Comparison of ENCODE assay signal across 21 cellular contexts in the genomic region with DNA sequence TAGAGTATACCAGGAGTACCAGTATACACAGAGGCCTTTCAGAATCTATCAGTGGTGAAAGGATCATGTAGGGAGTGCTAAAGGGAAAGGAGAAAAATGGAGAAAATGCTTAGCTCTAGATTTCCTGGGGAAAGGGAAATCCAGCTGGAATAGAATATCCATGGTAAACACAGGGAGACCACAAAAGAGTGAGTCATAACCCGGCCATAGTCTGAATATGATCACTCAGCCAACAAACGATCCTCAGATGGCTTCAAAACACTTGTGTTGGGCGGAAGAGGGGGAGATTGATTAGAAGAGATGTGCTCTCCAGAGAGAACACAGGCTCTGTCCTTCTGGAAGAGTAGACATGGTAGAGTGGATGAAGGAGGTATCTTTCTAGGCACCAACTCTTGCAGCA.
DNase-seq lines count a peak whose midpoint lies in the region; ATAC-seq and TF ChIP-seq lines count a peak whose summit lies in the region.
"Had no signal": no experiment of that assay in that cellular context is flagged by ENCODE, and none has a peak within 500 bp of the region (broad histone marks: within the 10 kb centered on the region; RNA-seq: fewer than 3 reads in every experiment).

No MANE protein-coding gene starts in this region.

- H3K9me3 ChIP-seq in osteoblast (ENCODE audit: low read depth, low read length) (no peaks in the 10 kb centered on the region), aorta (ENCODE audit: control insufficient read depth, low read length) (no peaks in the 10 kb centered on the region)
- H3K9me3 ChIP-seq: gastrocnemius medialis, SJSA1 had no signal

- H3K36me3 ChIP-seq in osteoblast (ENCODE audit: insufficient read depth, low read length) (no peaks in the 10 kb centered on the region), aorta (ENCODE audit: control insufficient read depth in 1 of 2, insufficient read depth in 2 of 2, low read length in 1 of 2) (no peaks in the 10 kb centered on the region)
- H3K36me3 ChIP-seq: gastrocnemius medialis, SJSA1, upper lobe of left lung had no signal

- H3K27me3 ChIP-seq in osteoblast (ENCODE audit: insufficient read depth, low read length) (no peaks in the 10 kb centered on the region), aorta (ENCODE audit: control insufficient read depth in 1 of 2, insufficient read depth in 2 of 2, low read length in 1 of 2) (no peaks in the 10 kb centered on the region)
- H3K27me3 ChIP-seq: gastrocnemius medialis, SJSA1, upper lobe of left lung had no signal

- no peak overlapping the region for H3K27ac ChIP-seq in osteoblast (ENCODE audit: low read depth, low read length)
- H3K27ac ChIP-seq in aorta (ENCODE audit: low read depth in 1 of 2, low read length in 2 of 2), result no peak overlapping the region
- no peak overlapping the region for H3K27ac ChIP-seq in substantia nigra (ENCODE audit: low read depth, low read length, poor library complexity, severe bottlenecking)
- H3K27ac ChIP-seq: C4-2B, gastrocnemius medialis, SJSA1, upper lobe of left lung had no signal

- H3K4me1 ChIP-seq in osteoblast (ENCODE audit: insufficient read depth, low read length) (no peaks in the 10 kb centered on the region), aorta (ENCODE audit: control insufficient read depth in 1 of 2, insufficient read depth in 2 of 2, low read length in 2 of 2) (no peaks in the 10 kb centered on the region)
- H3K4me1 ChIP-seq: gastrocnemius medialis, upper lobe of left lung had no signal

- ATAC-seq in aorta (ENCODE audit: low FRiP score), result no peak
- ATAC-seq in natural killer cell treated with Interleukin-12 subunit alpha and Interleukin-12 subunit beta and Interleukin-15 and Interleukin-18, amount 100 ng/mL, for 72 hours, result no peak
- no peak for ATAC-seq in HG02623 (IDR thresholded peaks at IDR 0.05; ENCODE audit: unreplicated experiment)
- ATAC-seq: activated CD8-positive, alpha-beta memory T cell treated with anti-CD3 and anti-CD28 coated beads, Interleukin-2, amount 10 ng/mL, durations not matched to agents 7 days and 5 days; gastrocnemius medialis; stimulated activated naive B cell treated with anti-CD40 and anti-IgM and Interleukin-4, amounts not matched to agents 10 μg/mL and 1 μg/mL and 100 μg/mL, for 72 hours had no signal

- no peak overlapping the region for H3K27ac Mint-ChIP-seq in natural killer cell treated with Interleukin-12 subunit alpha and Interleukin-12 subunit beta and Interleukin-15 and Interleukin-18, amount 100 ng/mL, for 72 hours
- H3K27ac Mint-ChIP-seq: activated CD8-positive, alpha-beta memory T cell treated with anti-CD3 and anti-CD28 coated beads, Interleukin-2, amount 10 ng/mL, durations not matched to agents 7 days and 5 days; stimulated activated naive B cell treated with anti-CD40 and anti-IgM and Interleukin-4, amounts not matched to agents 10 μg/mL and 1 μg/mL and 100 μg/mL, for 72 hours had no signal

- no peaks in the 10 kb centered on the region for H3K36me3 Mint-ChIP-seq in natural killer cell treated with Interleukin-12 subunit alpha and Interleukin-12 subunit beta and Interleukin-15 and Interleukin-18, amount 100 ng/mL, for 72 hours
- H3K36me3 Mint-ChIP-seq: activated CD8-positive, alpha-beta memory T cell treated with anti-CD3 and anti-CD28 coated beads, Interleukin-2, amount 10 ng/mL, durations not matched to agents 7 days and 5 days; stimulated activated naive B cell treated with anti-CD40 and anti-IgM and Interleukin-4, amounts not matched to agents 10 μg/mL and 1 μg/mL and 100 μg/mL, for 72 hours had no signal

- no peak overlapping the region for H3K4me2 ChIP-seq in osteoblast (ENCODE audit: insufficient read depth, low read length)

- no peak overlapping the region for H2AFZ ChIP-seq in osteoblast (ENCODE audit: low read length)

- H3K4me3 Mint-ChIP-seq in natural killer cell treated with Interleukin-12 subunit alpha and Interleukin-12 subunit beta and Interleukin-15 and Interleukin-18, amount 100 ng/mL, for 72 hours, result no peak overlapping the region
- H3K4me3 Mint-ChIP-seq: activated CD8-positive, alpha-beta memory T cell treated with anti-CD3 and anti-CD28 coated beads, Interleukin-2, amount 10 ng/mL, durations not matched to agents 7 days and 5 days; stimulated activated naive B cell treated with anti-CD40 and anti-IgM and Interleukin-4, amounts not matched to agents 10 μg/mL and 1 μg/mL and 100 μg/mL, for 72 hours had no signal

- no peaks in the 10 kb centered on the region for H4K20me1 ChIP-seq in osteoblast (ENCODE audit: insufficient read depth, low read length)

- TF ChIP-seq CTCF in astrocyte of the spinal cord (IDR thresholded peaks at IDR 0.05; ENCODE audit: low read depth, low read length) (no peak), osteoblast (IDR thresholded peaks at IDR 0.05; ENCODE audit: extremely low read depth, low read depth, low read length) (no peak)

- H3K27me3 Mint-ChIP-seq in natural killer cell treated with Interleukin-12 subunit alpha and Interleukin-12 subunit beta and Interleukin-15 and Interleukin-18, amount 100 ng/mL, for 72 hours, result no peaks in the 10 kb centered on the region
- H3K27me3 Mint-ChIP-seq: activated CD8-positive, alpha-beta memory T cell treated with anti-CD3 and anti-CD28 coated beads, Interleukin-2, amount 10 ng/mL, durations not matched to agents 7 days and 5 days had no signal

- DNase-seq in ELR (ENCODE audit: low read depth), result peak; percentile 75
- peak; percentile 6 for DNase-seq in M059J (ENCODE audit: low read depth)
- DNase-seq in astrocyte of the spinal cord (ENCODE audit: low read depth, low spot score), result peak; percentile 74
- DNase-seq in osteoblast (ENCODE audit: insufficient read length, low spot score, missing footprints), result peak; percentile 23
- no peak for DNase-seq in aorta
- no peak for DNase-seq in substantia nigra (lab: John Stamatoyannopoulos, UW)
- DNase-seq in natural killer cell treated with Interleukin-12 subunit alpha and Interleukin-12 subunit beta and Interleukin-15 and Interleukin-18, amount 100 ng/mL, for 72 hours (ENCODE audit: low spot score), result no peak
- DNase-seq: activated CD8-positive, alpha-beta memory T cell treated with anti-CD3 and anti-CD28 coated beads, Interleukin-2, amount 10 ng/mL, durations not matched to agents 7 days and 5 days; activated effector memory CD4-positive, alpha-beta T cell treated with Interleukin-2 at 50 U/mL for 16 hours; amniotic stem cell; DMS 273 treated with DMSO at 0.1 percent for 48 hours; gastrocnemius medialis; NCI-H1436; NCI-H345; stimulated activated CD4-positive, alpha-beta T cell treated with anti-CD3 and anti-CD28 coated beads, Interleukin-12 subunit alpha, Interleukin-12 subunit beta, amount 100 ng/mL, for 4 hours; stimulated activated naive B cell treated with anti-CD40 and anti-IgM and Interleukin-4, amounts not matched to agents 10 μg/mL and 1 μg/mL and 100 μg/mL, for 72 hours; T-helper 9 cell; upper lobe of left lung had no signal

- in situ Hi-C loops in astrocyte of the spinal cord (cut with HindIII; ENCODE audit: low sequenced_read_pairs), result no loop called here

- intact Hi-C loops in aorta (cut with DNase I), result no loop called here

- H3K79me2 ChIP-seq in osteoblast (ENCODE audit: insufficient read depth, low read length), result no peaks in the 10 kb centered on the region

- H3K4me1 Mint-ChIP-seq in natural killer cell treated with Interleukin-12 subunit alpha and Interleukin-12 subunit beta and Interleukin-15 and Interleukin-18, amount 100 ng/mL, for 72 hours (ENCODE audit: low read depth in 2 of 2), result no peaks in the 10 kb centered on the region
- H3K4me1 Mint-ChIP-seq: activated CD8-positive, alpha-beta memory T cell treated with anti-CD3 and anti-CD28 coated beads, Interleukin-2, amount 10 ng/mL, durations not matched to agents 7 days and 5 days; stimulated activated naive B cell treated with anti-CD40 and anti-IgM and Interleukin-4, amounts not matched to agents 10 μg/mL and 1 μg/mL and 100 μg/mL, for 72 hours had no signal

- 39 to 46% methylated on average over 3 of the region's 3 CpGs for WGBS in aorta, 2 donors

- H3K9me3 Mint-ChIP-seq in natural killer cell treated with Interleukin-12 subunit alpha and Interleukin-12 subunit beta and Interleukin-15 and Interleukin-18, amount 100 ng/mL, for 72 hours, result peaks cover 9% of the 10 kb centered on the region

- H3K4me3 ChIP-seq in astrocyte of the spinal cord (ENCODE audit: low read depth, low read length) (no peak overlapping the region), osteoblast (ENCODE audit: insufficient read depth, low read length) (no peak overlapping the region), aorta (ENCODE audit: low read length in 2 of 2) (no peak overlapping the region)
- H3K4me3 ChIP-seq: gastrocnemius medialis, SJSA1, upper lobe of left lung had no signal

Comparison
In these comparisons a context has a peak if more than half of its experiments do, and no peak if none do; other contexts are left out.
1. DNase-seq: peak in ELR (single experiment), M059J (single experiment), astrocyte of the spinal cord (single experiment) and osteoblast (single experiment); none in aorta (0 of 2), substantia nigra (0 of 49) and natural killer cell treated with Interleukin-12 subunit alpha and Interleukin-12 subunit beta and Interleukin-15 and Interleukin-18, amount 100 ng/mL, for 72 hours (single experiment).